In the genomic region with DNA sequence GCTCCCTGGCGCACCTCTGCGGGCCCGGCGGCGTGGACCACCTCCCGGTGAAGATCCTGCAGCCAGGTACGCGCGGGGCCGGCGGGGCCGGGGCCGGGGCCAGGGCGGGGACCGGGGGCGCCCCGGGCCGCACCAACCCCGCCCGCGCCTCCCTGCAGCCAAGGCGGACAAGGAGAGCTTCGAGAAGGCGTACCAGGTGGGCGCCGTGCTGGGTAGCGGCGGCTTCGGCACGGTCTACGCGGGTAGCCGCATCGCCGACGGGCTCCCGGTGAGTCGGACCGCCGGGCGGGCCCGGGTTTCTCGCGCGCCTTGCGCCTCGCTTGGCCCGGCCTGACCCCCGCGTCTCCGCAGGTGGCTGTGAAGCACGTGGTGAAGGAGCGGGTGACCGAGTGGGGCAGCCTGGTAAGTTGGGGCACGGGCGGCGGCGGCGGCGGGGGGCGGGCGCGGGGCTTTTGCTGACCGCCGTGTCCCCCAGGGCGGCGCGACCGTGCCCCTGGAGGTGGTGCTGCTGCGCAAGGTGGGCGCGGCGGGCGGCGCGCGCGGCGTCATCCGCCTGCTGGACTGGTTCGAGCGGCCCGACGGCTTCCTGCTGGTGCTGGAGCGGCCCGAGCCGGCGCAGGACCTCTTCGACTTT, we compare ENCODE assay signal across 9 cellular contexts. TPM values are rescaled to one million over a fixed set of nuclear protein-coding genes. Genes with fewer than 3 reads are reported as not detected.
DNase-seq lines count a peak whose midpoint lies in the region; ATAC-seq lines count a peak whose summit lies in the region.
"Had no signal": no experiment of that assay in that cellular context is flagged by ENCODE, and none has a peak within 500 bp of the region (broad histone marks: within the 10 kb centered on the region; RNA-seq: fewer than 3 reads in every experiment).

No MANE protein-coding gene starts in this region.

- peaks cover 33% of the 10 kb centered on the region for H3K36me3 Mint-ChIP-seq in activated naive CD8-positive, alpha-beta T cell treated with anti-CD3 and anti-CD28 coated beads for 36 hours

- peaks cover 22% of the 10 kb centered on the region for H3K4me1 Mint-ChIP-seq in activated naive CD8-positive, alpha-beta T cell treated with anti-CD3 and anti-CD28 coated beads for 36 hours

- H3K9me3 ChIP-seq in MG63 (no peaks in the 10 kb centered on the region), right cardiac atrium (ENCODE audit: control insufficient read depth, low read length) (no peaks in the 10 kb centered on the region)

- H3K27me3 ChIP-seq in MG63 (no peaks in the 10 kb centered on the region), right cardiac atrium (ENCODE audit: control insufficient read depth, insufficient read depth) (no peaks in the 10 kb centered on the region)

- no peaks in the 10 kb centered on the region for H3K27me3 Mint-ChIP-seq in activated naive CD8-positive, alpha-beta T cell treated with anti-CD3 and anti-CD28 coated beads for 36 hours

- WGBS in right cardiac atrium = under 1% methylated on average over 88 of the region's 89 CpGs

- peaks cover 28% of the 10 kb centered on the region for H3K36me3 ChIP-seq in MG63

- intact Hi-C loops in right cardiac atrium (cut with DNase I) = no loop called here
- intact Hi-C loops in sciatic nerve (cut with DNase I) = no loop called here

- H3K4me3 Mint-ChIP-seq in activated naive CD8-positive, alpha-beta T cell treated with anti-CD3 and anti-CD28 coated beads for 36 hours = peak overlapping the region; percentile 92

- peaks cover 9% of the 10 kb centered on the region for H3K4me1 ChIP-seq in right cardiac atrium (ENCODE audit: control insufficient read depth, insufficient read depth, low read length)

- ATAC-seq in right cardiac atrium = no peak
- no peak for ATAC-seq in sciatic nerve
- no peak for ATAC-seq in HG03175 (IDR thresholded peaks at IDR 0.05; ENCODE audit: unreplicated experiment)
- ATAC-seq in GM18502 (IDR thresholded peaks at IDR 0.05; ENCODE audit: poor library complexity, unreplicated experiment) = no peak
- no peak for ATAC-seq in HG02981 (IDR thresholded peaks at IDR 0.05; ENCODE audit: unreplicated experiment)

- H3K27ac ChIP-seq in right cardiac atrium (ENCODE audit: low read length) = peak overlapping the region; percentile 97

- peak overlapping the region; percentile 72 for H3K4me3 ChIP-seq in GM08714 (ENCODE audit: low read length)
- H3K4me3 ChIP-seq in MG63 = peak overlapping the region; percentile 66
- H3K4me3 ChIP-seq in right cardiac atrium (ENCODE audit: low read length) = peak overlapping the region; percentile 90

- H3K27ac Mint-ChIP-seq in activated naive CD8-positive, alpha-beta T cell treated with anti-CD3 and anti-CD28 coated beads for 36 hours = peak overlapping the region; percentile 95

- H3K9me3 Mint-ChIP-seq in activated naive CD8-positive, alpha-beta T cell treated with anti-CD3 and anti-CD28 coated beads for 36 hours = no peaks in the 10 kb centered on the region

- peak; percentile 44 for DNase-seq in MG63
- peak; percentile 60 for DNase-seq in activated naive CD8-positive, alpha-beta T cell treated with anti-CD3 and anti-CD28 coated beads for 36 hours
- DNase-seq in right cardiac atrium = peak; percentile 62 to 81 (median 80)
- DNase-seq in sciatic nerve (ENCODE audit: low spot score) = peak; percentile 70

RNA-seq across cellular contexts. Expression of a gene that starts 0.5 kb away (rescaled TPM):
- 29.3 and 37.1 TPM in 2 replicates for total RNA-seq in MG63 (2014; rRNA removed; shearing (Covaris generic); ENCODE audit: low replicate concordance)
- 100 to 1,000 TPM; 134 to 137 TPM for total RNA-seq in activated naive CD8-positive, alpha-beta T cell treated with anti-CD3 and anti-CD28 coated beads for 36 hours
- total RNA-seq in right cardiac atrium = 10 to 100 TPM; 39.9 to 55.8 (median 49.9) TPM
- polyA plus RNA-seq in right cardiac atrium = 39.0 TPM
- total RNA-seq in sciatic nerve = 62.2 TPM

RNA-seq across cellular contexts. Expression of a gene that starts 42.6 kb away (rescaled TPM):
- 41.8 and 71.8 TPM in 2 replicates for total RNA-seq in MG63 (2014; rRNA removed; shearing (Covaris generic); ENCODE audit: low replicate concordance)
- 10 to 100 TPM; 32.6 to 34.8 TPM for total RNA-seq in activated naive CD8-positive, alpha-beta T cell treated with anti-CD3 and anti-CD28 coated beads for 36 hours
- total RNA-seq in right cardiac atrium (10 to 100 TPM; 22.1 to 40.0 (median 26.8) TPM), sciatic nerve (35.8 TPM)
- polyA plus RNA-seq in right cardiac atrium = 21.8 TPM

RNA-seq across cellular contexts. Expression of a gene that starts 42.8 kb away (rescaled TPM):
- total RNA-seq in MG63 (2014; rRNA removed; shearing (Covaris generic); ENCODE audit: low replicate concordance) = 14.1 and 34.2 TPM in 2 replicates
- 10 to 100 TPM; 14.5 to 15.2 TPM for total RNA-seq in activated naive CD8-positive, alpha-beta T cell treated with anti-CD3 and anti-CD28 coated beads for 36 hours
- 10 to 100 TPM; 13.2 to 19.7 (median 17.4) TPM for total RNA-seq in right cardiac atrium
- 13.0 TPM for polyA plus RNA-seq in right cardiac atrium
- 13.6 TPM for total RNA-seq in sciatic nerve

RNA-seq across cellular contexts. Expression of a gene that starts 51.5 kb away (rescaled TPM):
- total RNA-seq in MG63 (2014; rRNA removed; shearing (Covaris generic); ENCODE audit: low replicate concordance) = not detected in 2 replicates
- not detected for total RNA-seq in activated naive CD8-positive, alpha-beta T cell treated with anti-CD3 and anti-CD28 coated beads for 36 hours
- total RNA-seq in right cardiac atrium = under 1 TPM in 1 of 4 donors, not detected in 3; 0.06 TPM
- not detected for polyA plus RNA-seq in right cardiac atrium
- not detected for total RNA-seq in sciatic nerve
- total RNA-seq: SK-MEL-5 had no signal
